In genomic region chr6:107491791-107492674, GRCh38 we compare ENCODE assay signal across 8 cellular contexts. TPM values are rescaled to one million over a fixed set of nuclear protein-coding genes. Genes with fewer than 3 reads are reported as not detected.
DNase-seq lines count a peak whose midpoint lies in the region; ATAC-seq, FAIRE-seq and TF ChIP-seq lines count a peak whose summit lies in the region.

No MANE protein-coding gene starts in this region.

- H3K79me2 ChIP-seq in astrocyte (ENCODE audit: insufficient read depth, low read length), result no peaks in the 10 kb centered on the region

- peak overlapping the region; percentile 50 for H3K4me3 Mint-ChIP-seq in activated CD4-positive, alpha-beta T cell treated with anti-CD3 and anti-CD28 coated beads, Interleukin-2, amount 10 ng/mL, durations not matched to agents 7 days and 5 days
- H3K4me3 Mint-ChIP-seq in astrocyte (ENCODE audit: unreplicated experiment), result no peak overlapping the region
- no peak overlapping the region for H3K4me3 Mint-ChIP-seq in WTC11

- H3K4me3 ChIP-seq in astrocyte (ENCODE audit: insufficient read depth, low read depth, low read length) (peak overlapping the region; percentile 65), tibial artery (peak overlapping the region; percentile 76 to 89)

- peaks cover 7% of the 10 kb centered on the region for H4K20me1 ChIP-seq in astrocyte (ENCODE audit: insufficient read depth, low read length)

- no peak overlapping the region for H2AFZ ChIP-seq in astrocyte (ENCODE audit: low read depth, low read length)

- no peak overlapping the region for H3K9ac ChIP-seq in astrocyte (ENCODE audit: low read length)

- H3K27ac Mint-ChIP-seq in activated CD4-positive, alpha-beta T cell treated with anti-CD3 and anti-CD28 coated beads, Interleukin-2, amount 10 ng/mL, durations not matched to agents 7 days and 5 days, result no peak overlapping the region
- H3K27ac Mint-ChIP-seq in astrocyte (ENCODE audit: unreplicated experiment) (no peak overlapping the region), WTC11 (no peak overlapping the region)

- intact Hi-C loops in tibial artery (cut with DNase I; ENCODE audit: low total_unique reads), result loop anchor here (5.0 kb wide), 2 partner anchors 50 to 70 kb away; no protein-coding TSS in a partner anchor

- H3K4me1 ChIP-seq in astrocyte (ENCODE audit: insufficient read depth, low read length), result peaks cover 31% of the 10 kb centered on the region
- peaks cover 0 to 58% (median 30%) of the 10 kb centered on the region in 4 donors for H3K4me1 ChIP-seq in tibial artery

- no peaks in the 10 kb centered on the region for H3K9me3 ChIP-seq in astrocyte (ENCODE audit: insufficient read depth, low read depth, low read length)
- H3K9me3 ChIP-seq in tibial artery, result no peaks in the 10 kb centered on the region

- H3K36me3 Mint-ChIP-seq in activated CD4-positive, alpha-beta T cell treated with anti-CD3 and anti-CD28 coated beads, Interleukin-2, amount 10 ng/mL, durations not matched to agents 7 days and 5 days (ENCODE audit: low read depth), result no peaks in the 10 kb centered on the region
- H3K36me3 Mint-ChIP-seq in astrocyte (ENCODE audit: low read depth, unreplicated experiment), result no peaks in the 10 kb centered on the region
- H3K36me3 Mint-ChIP-seq in WTC11, result no peaks in the 10 kb centered on the region

- peaks cover 22% of the 10 kb centered on the region for H3K4me1 Mint-ChIP-seq in activated CD4-positive, alpha-beta T cell treated with anti-CD3 and anti-CD28 coated beads, Interleukin-2, amount 10 ng/mL, durations not matched to agents 7 days and 5 days
- H3K4me1 Mint-ChIP-seq in astrocyte (ENCODE audit: low read depth, unreplicated experiment), result peaks cover 19% of the 10 kb centered on the region
- H3K4me1 Mint-ChIP-seq in WTC11, result peaks cover 21% of the 10 kb centered on the region

- FAIRE-seq in astrocyte (lab: Jason Lieb, UNC), result peak; percentile 13

- CTCF ChIA-PET in activated CD4-positive, alpha-beta T cell treated with anti-CD3 and anti-CD28 coated beads, Interleukin-2, amount 10 ng/mL, durations not matched to agents 7 days and 5 days (lab: Charles Lee), result interaction anchor here (1.3 to 1.6 kb wide), 2 partner anchors 19 to 134 kb away, joined by 3 read pairs; no protein-coding TSS in a partner anchor
- CTCF ChIA-PET in WTC11 (lab: Charles Lee), result interaction anchor here (1.0 to 6.5 kb wide), 5 partner anchors 22 to 1131 kb away, joined by 3 to 31 read pairs (median 3); partner anchors contain the start of genes CRYBG1 and PDSS2

- DNase-seq in activated CD4-positive, alpha-beta T cell treated with anti-CD3 and anti-CD28 coated beads, Interleukin-2, amount 10 ng/mL, durations not matched to agents 7 days and 5 days, result no peak
- no peak for DNase-seq in activated CD4-positive, alpha-beta T cell treated with anti-CD3 and anti-CD28 coated beads for 48 hours
- DNase-seq in astrocyte (ENCODE audit: low read depth), result peak; percentile 52
- DNase-seq in iris pigment epithelial cell (ENCODE audit: low read depth), result peak; percentile 63
- DNase-seq in tibial artery, result peak; percentile 55 to 70
- DNase-seq in WTC11 (ENCODE audit: low spot score), result no peak

- peaks cover 29% of the 10 kb centered on the region for H3K27me3 ChIP-seq in astrocyte (ENCODE audit: insufficient read depth, low read length)
- H3K27me3 ChIP-seq in tibial artery, result no peaks in the 10 kb centered on the region

- H3K27me3 Mint-ChIP-seq in activated CD4-positive, alpha-beta T cell treated with anti-CD3 and anti-CD28 coated beads, Interleukin-2, amount 10 ng/mL, durations not matched to agents 7 days and 5 days, result peaks cover 53% of the 10 kb centered on the region
- H3K27me3 Mint-ChIP-seq in astrocyte (ENCODE audit: low read depth, unreplicated experiment) (peaks cover 16% of the 10 kb centered on the region), WTC11 (ENCODE audit: low read depth) (peaks cover 27% of the 10 kb centered on the region)

- POLR2A ChIA-PET in activated CD4-positive, alpha-beta T cell treated with anti-CD3 and anti-CD28 coated beads, Interleukin-2, amount 10 ng/mL, durations not matched to agents 7 days and 5 days (lab: Charles Lee), result no interaction called here
- POLR2A ChIA-PET in WTC11 (lab: Charles Lee), result interaction anchor here (0.6 to 1.6 kb wide), 2 partner anchors 32 to 992 kb away, joined by 3 to 7 read pairs; partner anchors contain the start of gene PDSS2

- TF ChIP-seq CTCF in astrocyte (IDR thresholded peaks at IDR 0.05; ENCODE audit: insufficient read depth, low read depth, low read length) (no peak), tibial artery (IDR thresholded peaks at IDR 0.05) (no peak), WTC11 (IDR thresholded peaks at IDR 0.05) (no peak)

- no peaks in the 10 kb centered on the region for H3K36me3 ChIP-seq in astrocyte (ENCODE audit: insufficient read depth, low read length)
- no peaks in the 10 kb centered on the region for H3K36me3 ChIP-seq in tibial artery

- ATAC-seq in HG03565 (IDR thresholded peaks at IDR 0.05; ENCODE audit: unreplicated experiment), result no peak
- ATAC-seq in GM19452 (IDR thresholded peaks at IDR 0.05; ENCODE audit: unreplicated experiment), result no peak
- no peak for ATAC-seq in WTC11

- no peak overlapping the region for H3K27ac ChIP-seq in astrocyte (ENCODE audit: low read depth, low read length)
- H3K27ac ChIP-seq in tibial artery, result peak overlapping the region; percentile 71 to 83

- no peaks in the 10 kb centered on the region for H3K9me3 Mint-ChIP-seq in activated CD4-positive, alpha-beta T cell treated with anti-CD3 and anti-CD28 coated beads, Interleukin-2, amount 10 ng/mL, durations not matched to agents 7 days and 5 days
- H3K9me3 Mint-ChIP-seq in astrocyte (ENCODE audit: unreplicated experiment), result no peaks in the 10 kb centered on the region
- H3K9me3 Mint-ChIP-seq in WTC11, result no peaks in the 10 kb centered on the region

- H3K4me2 ChIP-seq in astrocyte (ENCODE audit: low read length), result peak overlapping the region; percentile 98

TF ChIP-seq in WTC11, 78 proteins besides CTCF, POLR2A, EP300 and RAD21 (continues in another document):
- TF ChIP-seq PRRX2 (CRISPR knock-in tag; IDR thresholded peaks at IDR 0.05) (no peak), ZBTB43 (CRISPR knock-in tag; IDR thresholded peaks at IDR 0.05) (no peak), CDX4 (CRISPR knock-in tag; IDR thresholded peaks at IDR 0.05; ENCODE audit: borderline replicate concordance) (no peak), TEAD4 (CRISPR knock-in tag; IDR thresholded peaks at IDR 0.05) (no peak), NR2C2 (CRISPR knock-in tag; IDR thresholded peaks at IDR 0.05) (no peak), FOXP4 (CRISPR knock-in tag; IDR thresholded peaks at IDR 0.05) (no peak; the same call in 1 of the 2 replicates), RELA (CRISPR knock-in tag; IDR thresholded peaks at IDR 0.05; ENCODE audit: borderline replicate concordance) (no peak), FOXJ3 (CRISPR knock-in tag; IDR thresholded peaks at IDR 0.05; ENCODE audit: borderline replicate concordance) (no peak), SOX15 (CRISPR knock-in tag; IDR thresholded peaks at IDR 0.05) (no peak), ZSCAN18 (CRISPR knock-in tag; IDR thresholded peaks at IDR 0.05) (no peak), GTF2I (CRISPR knock-in tag; conservative IDR thresholded peaks at IDR 0.05) (no peak)

RNA-seq across cellular contexts. Expression of gene SOBP, which starts 2.1 kb away (rescaled TPM):
- under 1 TPM; 0.27 to 0.31 TPM for total RNA-seq in activated CD4-positive, alpha-beta T cell treated with anti-CD3 and anti-CD28 coated beads, Interleukin-2, amount 10 ng/mL, durations not matched to agents 7 days and 5 days
- total RNA-seq in astrocyte (4.7 and 7.6 TPM in 2 replicates), WTC11 (2021) (6.6 to 10.1 TPM (median 7.6 TPM) in 3 replicates)

RNA-seq across cellular contexts. Expression of gene PDSS2, which starts 32.7 kb away (rescaled TPM):
- total RNA-seq in activated CD4-positive, alpha-beta T cell treated with anti-CD3 and anti-CD28 coated beads, Interleukin-2, amount 10 ng/mL, durations not matched to agents 7 days and 5 days, result 10 to 100 TPM; 10.9 to 13.9 TPM
- total RNA-seq in astrocyte (7.3 and 7.7 TPM in 2 replicates), WTC11 (2021) (15.8 to 18.3 TPM (median 17.2 TPM) in 3 replicates)

Comparison
In these comparisons a context has a peak if more than half of its experiments do, and no peak if none do; other contexts are left out.
1. DNase-seq: peak in astrocyte (single experiment), iris pigment epithelial cell (single experiment) and tibial artery (2 of 2); none in activated CD4-positive, alpha-beta T cell treated with anti-CD3 and anti-CD28 coated beads, Interleukin-2, amount 10 ng/mL, durations not matched to agents 7 days and 5 days (single experiment), activated CD4-positive, alpha-beta T cell treated with anti-CD3 and anti-CD28 coated beads for 48 hours (single experiment) and WTC11 (single experiment).